ENCODE assay signal across 13 cellular contexts in genomic region chr20:31680286-31681127, GRCh38. TPM values are rescaled to one million over a fixed set of nuclear protein-coding genes. Genes with fewer than 3 reads are reported as not detected.
A peak's percentile ranks its signal among the peaks of the same experiment; 100 is the strongest.
DNase-seq lines count a peak whose midpoint lies in the region; ATAC-seq, FAIRE-seq and TF ChIP-seq lines count a peak whose summit lies in the region.
"Had no signal": no experiment of that assay in that cellular context is flagged by ENCODE, and none has a peak within 500 bp of the region (broad histone marks: within the 10 kb centered on the region; RNA-seq: fewer than 3 reads in every experiment).

No MANE protein-coding gene starts in this region.

- H3K4me1 Mint-ChIP-seq in activated naive CD4-positive, alpha-beta T cell treated with anti-CD3 and anti-CD28 coated beads, Interleukin-2, amount 50 U/mL, for 24 hours: peaks cover 92% of the 10 kb centered on the region
- H3K4me1 Mint-ChIP-seq in T-helper 17 cell (peaks cover 78% of the 10 kb centered on the region), glutamatergic neuron (ENCODE audit: low read depth, unreplicated experiment) (peaks cover 49% of the 10 kb centered on the region)

- no peaks in the 10 kb centered on the region for H3K27me3 ChIP-seq in stomach
- H3K27me3 ChIP-seq: foreskin keratinocyte had no signal

- TF ChIP-seq POLR2A in stomach (IDR thresholded peaks at IDR 0.05): no peak
- TF ChIP-seq POLR2A in H54 (IDR thresholded peaks at IDR 0.05; ENCODE audit: low read depth, low read length): no peak

- TF ChIP-seq CTCF in glutamatergic neuron (IDR thresholded peaks at IDR 0.05; ENCODE audit: partially characterized antibody, unreplicated experiment): no peak
- no peak for TF ChIP-seq CTCF in stomach (IDR thresholded peaks at IDR 0.05)

- FAIRE-seq in H54 (lab: Jason Lieb, UNC): no peak
- FAIRE-seq: H1 had no signal

- H3K4me3 Mint-ChIP-seq in activated naive CD4-positive, alpha-beta T cell treated with anti-CD3 and anti-CD28 coated beads, Interleukin-2, amount 50 U/mL, for 24 hours: peak overlapping the region; percentile 53
- H3K4me3 Mint-ChIP-seq in T-helper 17 cell (peak overlapping the region; percentile 74), glutamatergic neuron (ENCODE audit: unreplicated experiment) (no peak overlapping the region)

- H3K4me1 ChIP-seq in stomach: peaks cover 61 to 98% (median 76%) of the 10 kb centered on the region in 4 donors

- H3K27ac Mint-ChIP-seq in activated naive CD4-positive, alpha-beta T cell treated with anti-CD3 and anti-CD28 coated beads, Interleukin-2, amount 50 U/mL, for 24 hours: peak overlapping the region; percentile 80
- H3K27ac Mint-ChIP-seq in T-helper 17 cell (peak overlapping the region; percentile 99), glutamatergic neuron (ENCODE audit: unreplicated experiment) (peak overlapping the region; percentile 24)

- TF ChIP-seq EP300 in stomach (IDR thresholded peaks at IDR 0.05): no peak

- 67 to 79% (median 69%) methylated on average over 7 of the region's 7 CpGs for WGBS in stomach, 5 donors

- no peak overlapping the region for H3K4me3 ChIP-seq in stomach

- H3K36me3 Mint-ChIP-seq in activated naive CD4-positive, alpha-beta T cell treated with anti-CD3 and anti-CD28 coated beads, Interleukin-2, amount 50 U/mL, for 24 hours: peaks cover 40% of the 10 kb centered on the region
- H3K36me3 Mint-ChIP-seq in T-helper 17 cell (ENCODE audit: low read depth) (peaks cover 11% of the 10 kb centered on the region), glutamatergic neuron (ENCODE audit: unreplicated experiment) (peaks cover 8% of the 10 kb centered on the region)

- peak overlapping the region; percentile 23 to 88 (median 52) for H3K27ac ChIP-seq in stomach
- H3K27ac ChIP-seq: foreskin keratinocyte had no signal

- DNase-seq in activated naive CD4-positive, alpha-beta T cell treated with anti-CD3 and anti-CD28 coated beads, Interleukin-2, amount 50 U/mL, for 16 hours: no peak
- no peak for DNase-seq in T-helper 17 cell
- no peak for DNase-seq in glutamatergic neuron
- DNase-seq in stomach: no peak
- DNase-seq in H54 (ENCODE audit: insufficient read length, low spot score): no peak
- DNase-seq: foreskin keratinocyte, NCI-H446 treated with DMSO at 0.1 percent for 48 hours had no signal

- ATAC-seq in T-helper 17 cell (no peak), HG02759 (IDR thresholded peaks at IDR 0.05; ENCODE audit: unreplicated experiment) (no peak), GM18870 (IDR thresholded peaks at IDR 0.05; ENCODE audit: unreplicated experiment) (no peak)
- ATAC-seq: foreskin keratinocyte had no signal

- no peaks in the 10 kb centered on the region for H3K9me3 Mint-ChIP-seq in activated naive CD4-positive, alpha-beta T cell treated with anti-CD3 and anti-CD28 coated beads, Interleukin-2, amount 50 U/mL, for 24 hours
- peaks cover 8% of the 10 kb centered on the region for H3K9me3 Mint-ChIP-seq in glutamatergic neuron (ENCODE audit: unreplicated experiment)

- H3K27me3 Mint-ChIP-seq in activated naive CD4-positive, alpha-beta T cell treated with anti-CD3 and anti-CD28 coated beads, Interleukin-2, amount 50 U/mL, for 24 hours: no peaks in the 10 kb centered on the region
- H3K27me3 Mint-ChIP-seq in T-helper 17 cell (no peaks in the 10 kb centered on the region), glutamatergic neuron (ENCODE audit: unreplicated experiment) (peaks cover 4% of the 10 kb centered on the region)

- intact Hi-C loops in stomach (cut with DNase I; ENCODE audit: low total_unique reads): no loop called here

- peaks cover 4 to 51% (median 39%) of the 10 kb centered on the region in 4 donors for H3K36me3 ChIP-seq in stomach

- H3K9me3 ChIP-seq in T-helper 17 cell (ENCODE audit: control insufficient read depth, low read length, poor library complexity, severe bottlenecking) (no peaks in the 10 kb centered on the region), stomach (no peaks in the 10 kb centered on the region)

RNA-seq across cellular contexts. Expression of gene BCL2L1, which starts 42.2 kb away (rescaled TPM):
- total RNA-seq in T-helper 17 cell (10 to 100 TPM; 35.6 to 59.1 TPM), glutamatergic neuron (ENCODE audit: unreplicated experiment) (136 TPM), stomach (100 to 1,000 TPM in 2 of 5 donors, 10 to 100 TPM in 3; 61.7 to 210 (median 68.7) TPM)
- polyA plus RNA-seq in stomach: 10 to 100 TPM; 47.1 to 88.2 (median 73.0) TPM

RNA-seq across cellular contexts. Expression of gene COX4I2, which starts 42.8 kb away (rescaled TPM):
- total RNA-seq in T-helper 17 cell (not detected), glutamatergic neuron (ENCODE audit: unreplicated experiment) (not detected), stomach (1 to 10 TPM in 2 of 5 donors, not detected in 3; 1.8 to 4.2 TPM)
- 1 to 10 TPM; 1.8 to 6.7 (median 4.8) TPM for polyA plus RNA-seq in stomach
- total RNA-seq: foreskin keratinocyte, H1, renal cortical epithelial cell, SK-MEL-5 had no signal
- polyA plus RNA-seq: foreskin keratinocyte had no signal

RNA-seq across cellular contexts. Expression of gene TPX2, which starts 58.6 kb away (rescaled TPM):
- total RNA-seq in T-helper 17 cell (1 to 10 TPM in 1 of 2 donors, under 1 TPM in 1; 0.57 to 2.0 TPM), glutamatergic neuron (ENCODE audit: unreplicated experiment) (44.7 TPM), stomach (10 to 100 TPM in 1 of 5 donors, 1 to 10 TPM in 4; 5.3 to 11.4 (median 7.6) TPM)
- 1 to 10 TPM; 1.7 to 7.1 (median 3.3) TPM for polyA plus RNA-seq in stomach

Comparison
In these comparisons a context has a peak if more than half of its experiments do, and no peak if none do; other contexts are left out.
1. H3K27ac Mint-ChIP-seq: peak in every context shown above with its lines; median percentile 99 in T-helper 17 cell; 80 in activated naive CD4-positive, alpha-beta T cell treated with anti-CD3 and anti-CD28 coated beads, Interleukin-2, amount 50 U/mL, for 24 hours; 24 in glutamatergic neuron.